Comparison of ENCODE assay signal across 16 cellular contexts in genomic region chr3:155912574-155913190, GRCh38. TPM values are rescaled to one million over a fixed set of nuclear protein-coding genes. Genes with fewer than 3 reads are reported as not detected.
DNase-seq lines count a peak whose midpoint lies in the region; ATAC-seq and TF ChIP-seq lines count a peak whose summit lies in the region.
"Had no signal": no experiment of that assay in that cellular context is flagged by ENCODE, and none has a peak within 500 bp of the region (broad histone marks: within the 10 kb centered on the region; RNA-seq: fewer than 3 reads in every experiment).

No MANE protein-coding gene starts in this region.

- peaks cover 12% of the 10 kb centered on the region for H3K4me1 Mint-ChIP-seq in activated naive CD8-positive, alpha-beta T cell (ENCODE audit: low read depth)
- peaks cover 3% of the 10 kb centered on the region for H3K4me1 Mint-ChIP-seq in activated naive CD8-positive, alpha-beta T cell treated with anti-CD3 and anti-CD28 coated beads for 36 hours

- H3K36me3 Mint-ChIP-seq in activated naive CD8-positive, alpha-beta T cell: peaks cover 34% of the 10 kb centered on the region
- peaks cover 60% of the 10 kb centered on the region for H3K36me3 Mint-ChIP-seq in activated naive CD8-positive, alpha-beta T cell treated with anti-CD3 and anti-CD28 coated beads for 36 hours

- peak; percentile 54 for ATAC-seq in upper lobe of right lung
- ATAC-seq: foreskin keratinocyte; stimulated activated naive CD8-positive, alpha-beta T cell treated with anti-CD3 and anti-CD28 coated beads, Interleukin-15, amount 100 ng/mL, for 72 hours had no signal

- H3K27ac ChIP-seq in ascending aorta: peak overlapping the region; percentile 67 to 79
- no peak overlapping the region for H3K27ac ChIP-seq in upper lobe of right lung
- no peak overlapping the region for H3K27ac ChIP-seq in substantia nigra (ENCODE audit: low read depth, low read length, poor library complexity, severe bottlenecking)
- H3K27ac ChIP-seq: A549, foreskin keratinocyte had no signal

- H3K4me3 ChIP-seq in ascending aorta: no peak overlapping the region
- H3K4me3 ChIP-seq in upper lobe of right lung: no peak overlapping the region
- no peak overlapping the region for H3K4me3 ChIP-seq in lower leg skin (ENCODE audit: low read depth, poor library complexity, severe bottlenecking)
- H3K4me3 ChIP-seq: A549 had no signal

- WGBS in lower leg skin, 2 donors: 79 to 88% methylated on average over 1 of the region's 1 CpG

- H3K27me3 ChIP-seq in ascending aorta: no peaks in the 10 kb centered on the region
- H3K27me3 ChIP-seq in upper lobe of right lung: no peaks in the 10 kb centered on the region
- H3K27me3 ChIP-seq: foreskin keratinocyte had no signal

- no peaks in the 10 kb centered on the region for H3K27me3 Mint-ChIP-seq in activated naive CD8-positive, alpha-beta T cell
- no peaks in the 10 kb centered on the region for H3K27me3 Mint-ChIP-seq in activated naive CD8-positive, alpha-beta T cell treated with anti-CD3 and anti-CD28 coated beads for 36 hours
- H3K27me3 Mint-ChIP-seq: activated CD4-positive, alpha-beta memory T cell treated with anti-CD3 and anti-CD28 coated beads, Interleukin-2, amount 10 ng/mL, durations not matched to agents 7 days and 5 days; stimulated activated naive CD8-positive, alpha-beta T cell treated with anti-CD3 and anti-CD28 coated beads, Interleukin-15, amount 100 ng/mL, for 72 hours had no signal

- peaks cover 28 to 53% of the 10 kb centered on the region in 2 donors for H3K36me3 ChIP-seq in ascending aorta
- peaks cover 81% of the 10 kb centered on the region for H3K36me3 ChIP-seq in upper lobe of right lung

- H3K9me3 ChIP-seq in ascending aorta: no peaks in the 10 kb centered on the region
- H3K9me3 ChIP-seq in upper lobe of right lung: no peaks in the 10 kb centered on the region
- H3K9me3 ChIP-seq: A549 had no signal

- no peak overlapping the region for H3K4me3 Mint-ChIP-seq in activated naive CD8-positive, alpha-beta T cell
- no peak overlapping the region for H3K4me3 Mint-ChIP-seq in activated naive CD8-positive, alpha-beta T cell treated with anti-CD3 and anti-CD28 coated beads for 36 hours
- H3K4me3 Mint-ChIP-seq: activated CD4-positive, alpha-beta memory T cell treated with anti-CD3 and anti-CD28 coated beads, Interleukin-2, amount 10 ng/mL, durations not matched to agents 7 days and 5 days; stimulated activated naive CD8-positive, alpha-beta T cell treated with anti-CD3 and anti-CD28 coated beads, Interleukin-15, amount 100 ng/mL, for 72 hours had no signal

- TF ChIP-seq CTCF in ascending aorta (IDR thresholded peaks at IDR 0.05): no peak
- TF ChIP-seq CTCF in upper lobe of right lung (IDR thresholded peaks at IDR 0.05): no peak
- TF ChIP-seq CTCF in lower leg skin (IDR thresholded peaks at IDR 0.05): no peak

- no peak for DNase-seq in activated naive CD8-positive, alpha-beta T cell treated with anti-CD3 and anti-CD28 coated beads for 36 hours
- DNase-seq in ascending aorta (ENCODE audit: low spot score in 2 of 2) (no peak), iris pigment epithelial cell (ENCODE audit: low read depth) (peak; percentile 73), upper lobe of right lung (no peak), substantia nigra (lab: John Stamatoyannopoulos, UW) (no peak), lower leg skin (ENCODE audit: low spot score in 2 of 2) (no peak), NCI-H748 treated with DMSO at 0.1 percent for 48 hours (lab: John Stamatoyannopoulos, UW) (no peak)
- DNase-seq: activated CD4-positive, alpha-beta memory T cell treated with anti-CD3 and anti-CD28 coated beads, Interleukin-2, amount 10 ng/mL, durations not matched to agents 7 days and 5 days; activated effector memory CD4-positive, alpha-beta T cell treated with anti-CD3 and anti-CD28 coated beads, Interleukin-2, amount 50 U/mL, for 16 hours; COR-L47; effector memory CD4-positive, alpha-beta T cell; foreskin keratinocyte; NCI-H1436 treated with DMSO at 0.1 percent for 48 hours; stimulated activated naive CD8-positive, alpha-beta T cell treated with anti-CD3 and anti-CD28 coated beads, Interleukin-15, amount 100 ng/mL, for 72 hours had no signal

- intact Hi-C loops in ascending aorta (cut with DNase I): no loop called here
- intact Hi-C loops in upper lobe of right lung (cut with DNase I): no loop called here
- intact Hi-C loops in lower leg skin (cut with DNase I; ENCODE audit: low total_unique reads): no loop called here

- H3K27ac Mint-ChIP-seq in activated naive CD8-positive, alpha-beta T cell: peak overlapping the region; percentile 47
- no peak overlapping the region for H3K27ac Mint-ChIP-seq in activated naive CD8-positive, alpha-beta T cell treated with anti-CD3 and anti-CD28 coated beads for 36 hours
- H3K27ac Mint-ChIP-seq: activated CD4-positive, alpha-beta memory T cell treated with anti-CD3 and anti-CD28 coated beads, Interleukin-2, amount 10 ng/mL, durations not matched to agents 7 days and 5 days had no signal

- H3K4me1 ChIP-seq in ascending aorta (peaks cover 0 to 10% of the 10 kb centered on the region in 2 donors), upper lobe of right lung (no peaks in the 10 kb centered on the region)
- H3K4me1 ChIP-seq: A549, foreskin keratinocyte had no signal

- no peak for TF ChIP-seq POLR2A in lower leg skin (IDR thresholded peaks at IDR 0.05)

- no peaks in the 10 kb centered on the region for H3K9me3 Mint-ChIP-seq in activated naive CD8-positive, alpha-beta T cell (ENCODE audit: low read depth)
- no peaks in the 10 kb centered on the region for H3K9me3 Mint-ChIP-seq in activated naive CD8-positive, alpha-beta T cell treated with anti-CD3 and anti-CD28 coated beads for 36 hours
- H3K9me3 Mint-ChIP-seq: stimulated activated naive CD8-positive, alpha-beta T cell treated with anti-CD3 and anti-CD28 coated beads, Interleukin-15, amount 100 ng/mL, for 72 hours had no signal

RNA-seq across cellular contexts. Expression of gene GMPS, which starts 42.2 kb away (rescaled TPM):
- 100 to 1,000 TPM; 157 TPM for total RNA-seq in activated naive CD8-positive, alpha-beta T cell treated with anti-CD3 and anti-CD28 coated beads for 36 hours
- total RNA-seq in ascending aorta (17.8 TPM), upper lobe of right lung (41.2 TPM), lower leg skin (10 to 100 TPM; 30.0 to 46.4 (median 37.6) TPM)

RNA-seq across cellular contexts. Expression of gene SLC33A1, which starts 58.5 kb away (rescaled TPM):
- 10 to 100 TPM; 16.3 to 17.2 TPM for total RNA-seq in activated naive CD8-positive, alpha-beta T cell treated with anti-CD3 and anti-CD28 coated beads for 36 hours
- total RNA-seq in ascending aorta (15.6 TPM), upper lobe of right lung (36.5 TPM), lower leg skin (10 to 100 TPM; 19.4 to 26.3 (median 20.8) TPM)

Comparison
In these comparisons a context has a peak if more than half of its experiments do, and no peak if none do; other contexts are left out.
1. H3K27ac ChIP-seq: peak in ascending aorta (2 of 2); none in upper lobe of right lung (single experiment) and substantia nigra (single experiment).